Comparison of ENCODE assay signal across 1 cellular context in genomic region chr10:45389671-45390070, GRCh38. TPM values are rescaled to one million over a fixed set of nuclear protein-coding genes. Genes with fewer than 3 reads are reported as not detected.
"Had no signal": no experiment of that assay in that cellular context is flagged by ENCODE, and none has a peak within 500 bp of the region (broad histone marks: within the 10 kb centered on the region; RNA-seq: fewer than 3 reads in every experiment).

No MANE protein-coding gene starts in this region.

RNA-seq across cellular contexts. Expression of gene ALOX5, which starts 15.7 kb away (rescaled TPM):
- total RNA-seq: chondrocyte had no signal
